ENCODE assay signal across 9 cellular contexts in genomic region chr22:18091916-18092526, GRCh38. TPM values are rescaled to one million over a fixed set of nuclear protein-coding genes. Genes with fewer than 3 reads are reported as not detected.
DNase-seq lines count a peak whose midpoint lies in the region; ATAC-seq, FAIRE-seq and TF ChIP-seq lines count a peak whose summit lies in the region.
"Had no signal": no experiment of that assay in that cellular context is flagged by ENCODE, and none has a peak within 500 bp of the region (broad histone marks: within the 10 kb centered on the region; RNA-seq: fewer than 3 reads in every experiment).

No MANE protein-coding gene starts in this region.

- intact Hi-C loops in esophagus squamous epithelium (cut with DNase I): no loop called here

- no peak for TF ChIP-seq CTCF in WI38 (IDR thresholded peaks at IDR 0.05; ENCODE audit: low read depth, low read length)
- TF ChIP-seq CTCF in esophagus squamous epithelium (IDR thresholded peaks at IDR 0.05): peak in 3 of 6 experiments; percentile 7 to 25 (median 15)
- no peak for TF ChIP-seq CTCF in osteoblast (IDR thresholded peaks at IDR 0.05; ENCODE audit: extremely low read depth, low read depth, low read length)

- peaks cover 2% of the 10 kb centered on the region for H3K79me2 ChIP-seq in osteoblast (ENCODE audit: insufficient read depth, low read length)

- TF ChIP-seq POLR2A in GM12892 (IDR thresholded peaks at IDR 0.05; ENCODE audit: low read depth, low read length) (peak; percentile 51), esophagus squamous epithelium (IDR thresholded peaks at IDR 0.05) (no peak)

- H2AFZ ChIP-seq in osteoblast (ENCODE audit: low read length): peak overlapping the region; percentile 81

- FAIRE-seq in GM12892 (lab: Jason Lieb, UNC): no peak

- no peaks in the 10 kb centered on the region for H4K20me1 ChIP-seq in osteoblast (ENCODE audit: insufficient read depth, low read length)

- peak overlapping the region; percentile 80 to 93 (median 91) for H3K27ac ChIP-seq in esophagus squamous epithelium
- H3K27ac ChIP-seq in osteoblast (ENCODE audit: low read depth, low read length): peak overlapping the region; percentile 72
- H3K27ac ChIP-seq: HL-60 had no signal

- peaks cover 10 to 46% (median 12%) of the 10 kb centered on the region in 3 donors for H3K36me3 ChIP-seq in esophagus squamous epithelium
- peaks cover 25% of the 10 kb centered on the region for H3K36me3 ChIP-seq in osteoblast (ENCODE audit: insufficient read depth, low read length)

- H3K4me2 ChIP-seq in osteoblast (ENCODE audit: insufficient read depth, low read length): peak overlapping the region; percentile 87

- DNase-seq in GM12892 (ENCODE audit: insufficient read length) (no peak), esophagus squamous epithelium (lab: John Stamatoyannopoulos, UW) (no peak), osteoblast (ENCODE audit: insufficient read length, low spot score, missing footprints) (peak; percentile 92), SK-N-DZ (ENCODE audit: low spot score) (no peak), NCI-H2227 (lab: John Stamatoyannopoulos, UW; ENCODE audit: unreplicated experiment) (no peak), UCSD-AML1 (lab: John Stamatoyannopoulos, UW; ENCODE audit: unreplicated experiment) (no peak)

- ATAC-seq in GM18858 (IDR thresholded peaks at IDR 0.05; ENCODE audit: unreplicated experiment): no peak

- peaks cover 4 to 26% (median 5%) of the 10 kb centered on the region in 3 donors for H3K4me1 ChIP-seq in esophagus squamous epithelium
- H3K4me1 ChIP-seq in osteoblast (ENCODE audit: insufficient read depth, low read length): peaks cover 16% of the 10 kb centered on the region

- H3K9me3 ChIP-seq in esophagus squamous epithelium (no peaks in the 10 kb centered on the region), osteoblast (ENCODE audit: low read depth, low read length) (no peaks in the 10 kb centered on the region)

- H3K27me3 ChIP-seq in esophagus squamous epithelium: no peaks in the 10 kb centered on the region
- H3K27me3 ChIP-seq in osteoblast (ENCODE audit: insufficient read depth, low read length): no peaks in the 10 kb centered on the region

- WGBS in esophagus squamous epithelium, 2 donors: 24 to 35% methylated on average over 19 to 22 of the region's 22 CpGs

- H3K4me3 ChIP-seq in WI38 (ENCODE audit: low read depth, low read length) (peak overlapping the region; percentile 30), esophagus squamous epithelium (peak overlapping the region; percentile 14 to 56 (median 41)), osteoblast (ENCODE audit: insufficient read depth, low read length) (peak overlapping the region; percentile 61)

RNA-seq across cellular contexts. Expression of gene PEX26, which starts 14.2 kb away (rescaled TPM):
- 18.4 TPM for polyA plus RNA-seq in GM12892 (2012; ENCODE audit: missing spikeins)
- total RNA-seq in esophagus squamous epithelium (10 to 100 TPM; 17.2 to 32.3 (median 22.9) TPM), osteoblast (25.3 and 26.8 TPM in 2 replicates)
- 40.1 and 43.1 TPM in 2 replicates for polyA plus RNA-seq in SK-N-DZ (2014; cell fraction: cytosol; rRNA removed)
- 18.4 and 22.3 TPM in 2 replicates for polyA plus RNA-seq in SK-N-DZ (2014; cell fraction: nucleus; rRNA removed)

RNA-seq across cellular contexts. Expression of gene TUBA8, which starts 18.6 kb away (rescaled TPM):
- 5.1 TPM for polyA plus RNA-seq in GM12892 (2012; ENCODE audit: missing spikeins)
- total RNA-seq in esophagus squamous epithelium (1 to 10 TPM in 1 of 4 donors, under 1 TPM in 1, not detected in 2; 0.57 to 2.1 TPM), osteoblast (0.29 and 0.36 TPM in 2 replicates)
- 3.8 and 4.5 TPM in 2 replicates for polyA plus RNA-seq in SK-N-DZ (2014; cell fraction: cytosol; rRNA removed)
- polyA plus RNA-seq in SK-N-DZ (2014; cell fraction: nucleus; rRNA removed): 0.67 and 1.2 TPM in 2 replicates

RNA-seq across cellular contexts. Expression of gene USP18, which starts 57.9 kb away (rescaled TPM):
- polyA plus RNA-seq in GM12892 (2012; ENCODE audit: missing spikeins): 21.3 TPM
- total RNA-seq in esophagus squamous epithelium (1 to 10 TPM; 4.2 to 9.4 (median 5.4) TPM), osteoblast (6.2 and 8.3 TPM in 2 replicates)
- polyA plus RNA-seq in SK-N-DZ (2014; cell fraction: cytosol; rRNA removed): 1.5 and 1.7 TPM in 2 replicates
- polyA plus RNA-seq in SK-N-DZ (2014; cell fraction: nucleus; rRNA removed): 0.28 and 0.66 TPM in 2 replicates
